1 cellular context compared by ENCODE assay signal in the genomic region with DNA sequence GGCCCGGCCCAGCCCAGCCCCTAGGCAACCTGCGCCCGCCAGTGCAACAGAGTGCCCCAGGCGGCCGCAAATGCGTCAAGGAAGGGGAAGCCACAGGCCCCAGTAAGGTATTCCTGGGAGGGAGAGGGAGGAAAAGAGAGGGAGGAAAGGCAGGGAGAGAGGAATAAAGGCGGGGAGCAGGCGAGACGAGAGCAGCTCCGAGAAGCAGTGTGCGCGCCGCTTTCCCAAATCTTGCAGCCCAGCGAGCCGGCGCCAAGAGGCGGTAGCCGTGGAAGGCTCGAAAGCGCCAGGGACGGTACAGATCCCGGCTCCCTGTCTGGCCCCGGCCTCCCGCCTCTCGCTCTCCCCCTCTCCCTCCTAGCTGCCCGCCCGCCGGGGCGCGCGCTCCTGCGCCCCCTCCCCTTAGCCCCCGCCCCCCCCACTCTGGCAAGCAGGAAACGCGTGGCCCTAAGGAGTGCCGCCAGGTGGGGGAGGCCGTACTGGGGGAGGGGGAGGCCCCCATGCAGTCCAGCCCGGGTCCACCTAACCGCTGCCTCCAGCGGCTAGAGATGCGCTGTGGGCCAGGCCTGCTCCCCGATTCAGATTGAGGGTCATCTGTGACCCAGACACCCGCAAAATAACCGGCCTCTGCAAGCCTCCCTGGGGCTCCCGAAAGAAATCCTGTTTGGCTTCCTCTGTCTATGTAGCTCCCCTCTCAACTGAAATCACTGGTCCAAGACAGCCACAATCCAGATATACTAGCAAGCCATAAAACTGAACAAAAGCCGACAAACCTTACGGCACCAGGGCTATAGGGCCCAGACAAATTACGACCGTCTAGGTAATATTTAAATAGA.
TF ChIP-seq lines count a peak whose summit lies in the region.

No MANE protein-coding gene starts in this region.

TF ChIP-seq in neural cell, 6 proteins besides CTCF, POLR2A, EP300 and RAD21 (continued from another document):
- TF ChIP-seq, protein P1, sequence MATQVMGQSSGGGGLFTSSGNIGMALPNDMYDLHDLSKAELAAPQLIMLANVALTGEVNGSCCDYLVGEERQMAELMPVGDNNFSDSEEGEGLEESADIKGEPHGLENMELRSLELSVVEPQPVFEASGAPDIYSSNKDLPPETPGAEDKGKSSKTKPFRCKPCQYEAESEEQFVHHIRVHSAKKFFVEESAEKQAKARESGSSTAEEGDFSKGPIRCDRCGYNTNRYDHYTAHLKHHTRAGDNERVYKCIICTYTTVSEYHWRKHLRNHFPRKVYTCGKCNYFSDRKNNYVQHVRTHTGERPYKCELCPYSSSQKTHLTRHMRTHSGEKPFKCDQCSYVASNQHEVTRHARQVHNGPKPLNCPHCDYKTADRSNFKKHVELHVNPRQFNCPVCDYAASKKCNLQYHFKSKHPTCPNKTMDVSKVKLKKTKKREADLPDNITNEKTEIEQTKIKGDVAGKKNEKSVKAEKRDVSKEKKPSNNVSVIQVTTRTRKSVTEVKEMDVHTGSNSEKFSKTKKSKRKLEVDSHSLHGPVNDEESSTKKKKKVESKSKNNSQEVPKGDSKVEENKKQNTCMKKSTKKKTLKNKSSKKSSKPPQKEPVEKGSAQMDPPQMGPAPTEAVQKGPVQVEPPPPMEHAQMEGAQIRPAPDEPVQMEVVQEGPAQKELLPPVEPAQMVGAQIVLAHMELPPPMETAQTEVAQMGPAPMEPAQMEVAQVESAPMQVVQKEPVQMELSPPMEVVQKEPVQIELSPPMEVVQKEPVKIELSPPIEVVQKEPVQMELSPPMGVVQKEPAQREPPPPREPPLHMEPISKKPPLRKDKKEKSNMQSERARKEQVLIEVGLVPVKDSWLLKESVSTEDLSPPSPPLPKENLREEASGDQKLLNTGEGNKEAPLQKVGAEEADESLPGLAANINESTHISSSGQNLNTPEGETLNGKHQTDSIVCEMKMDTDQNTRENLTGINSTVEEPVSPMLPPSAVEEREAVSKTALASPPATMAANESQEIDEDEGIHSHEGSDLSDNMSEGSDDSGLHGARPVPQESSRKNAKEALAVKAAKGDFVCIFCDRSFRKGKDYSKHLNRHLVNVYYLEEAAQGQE (IDR thresholded peaks at IDR 0.05; ENCODE audit: borderline replicate concordance) = no peak
- TF ChIP-seq TAF1 (IDR thresholded peaks at IDR 0.05; ENCODE audit: low read depth) (no peak), SMC3 (conservative IDR thresholded peaks at IDR 0.05; ENCODE audit: poor library complexity) (no peak)
